8 cellular contexts compared by ENCODE assay signal in genomic region chr1:23559136-23559984, GRCh38. TPM values are rescaled to one million over a fixed set of nuclear protein-coding genes. Genes with fewer than 3 reads are reported as not detected.
DNase-seq lines count a peak whose midpoint lies in the region; ATAC-seq and TF ChIP-seq lines count a peak whose summit lies in the region.

Gene ID3, minus strand, starts transcription at chr1:23559501. Its CDS starts 75 bp downstream, at chr1:23559426.

- TF ChIP-seq CTCF in NB4 (IDR thresholded peaks at IDR 0.05; ENCODE audit: low read depth, low read length), result no peak
- TF ChIP-seq CTCF in SK-N-SH (IDR thresholded peaks at IDR 0.05), result no peak
- no peak for TF ChIP-seq CTCF in osteocyte (IDR thresholded peaks at IDR 0.05)
- TF ChIP-seq CTCF in thoracic aorta (IDR thresholded peaks at IDR 0.05), result no peak

- DNase-seq in GM04504 (ENCODE audit: low read depth) (peak; percentile 97), HEK293T (ENCODE audit: extremely low spot score) (peak; percentile 70), NB4 (ENCODE audit: low read depth) (peak; percentile 92), SK-N-SH (peak; percentile 83), glomerular endothelial cell (ENCODE audit: extremely low read depth, low read depth, low spot score) (peak; percentile 70), osteocyte (ENCODE audit: extremely low spot score, unreplicated experiment) (peak; percentile 97), thoracic aorta (ENCODE audit: low spot score) (peak; percentile 85)

- H3K27me3 ChIP-seq in SK-N-SH (ENCODE audit: insufficient read depth) (no peaks in the 10 kb centered on the region), thoracic aorta (replicated peaks; ENCODE audit: insufficient read depth) (no peaks in the 10 kb centered on the region)

- peak within 1 kb of the TSS; percentile 80 for H3K27ac Mint-ChIP-seq in activated naive CD4-positive, alpha-beta T cell treated with anti-CD3 and anti-CD28 coated beads, Interleukin-2, amount 50 U/mL, for 24 hours
- H3K27ac Mint-ChIP-seq in osteocyte (ENCODE audit: unreplicated experiment), result peak within 1 kb of the TSS; percentile 97

- H2AFZ ChIP-seq in SK-N-SH (ENCODE audit: low read depth), result no peak within 1 kb of the TSS

- H3K36me3 Mint-ChIP-seq in activated naive CD4-positive, alpha-beta T cell treated with anti-CD3 and anti-CD28 coated beads, Interleukin-2, amount 50 U/mL, for 24 hours, result no peaks in the 10 kb centered on the region
- H3K36me3 Mint-ChIP-seq in osteocyte (ENCODE audit: unreplicated experiment), result peaks cover 4% of the 10 kb centered on the region

- H3K4me1 ChIP-seq in SK-N-SH (ENCODE audit: control insufficient read depth in 1 of 2, insufficient read depth in 2 of 2, low read depth in 1 of 2, low read length in 1 of 2) (peaks cover 60 to 77% of the 10 kb centered on the region in 2 experiments), thoracic aorta (ENCODE audit: control insufficient read depth in 1 of 2, low read depth in 2 of 2) (peaks cover 36 to 42% of the 10 kb centered on the region in 2 donors)

- peak within 1 kb of the TSS; percentile 92 for H3K4me3 Mint-ChIP-seq in activated naive CD4-positive, alpha-beta T cell treated with anti-CD3 and anti-CD28 coated beads, Interleukin-2, amount 50 U/mL, for 24 hours
- H3K4me3 Mint-ChIP-seq in osteocyte (ENCODE audit: unreplicated experiment), result peak within 1 kb of the TSS; percentile 93

- peaks cover 30% of the 10 kb centered on the region for H4K20me1 ChIP-seq in SK-N-SH (ENCODE audit: insufficient read depth)

- 2% methylated on average over 32 of the region's 57 CpGs for WGBS in SK-N-SH (ENCODE audit: low lambda C conversion rate)

- POLR2A ChIA-PET in HEK293T (lab: Yijun Ruan, JAX) (interaction anchor here (0.7 to 3.9 kb wide), 28 partner anchors 9 to 215 kb away, joined by 3 to 35 read pairs (median 6); partner anchors contain the start of genes E2F2 and HNRNPR), SK-N-SH (lab: Yijun Ruan, JAX) (interaction anchor here (0.7 to 2.9 kb wide), 9 partner anchors 9 to 85 kb away, joined by 3 to 14 read pairs (median 4); partner anchors contain the start of gene E2F2)

- no peaks in the 10 kb centered on the region for H3K9me3 Mint-ChIP-seq in activated naive CD4-positive, alpha-beta T cell treated with anti-CD3 and anti-CD28 coated beads, Interleukin-2, amount 50 U/mL, for 24 hours
- H3K9me3 Mint-ChIP-seq in osteocyte (ENCODE audit: unreplicated experiment), result no peaks in the 10 kb centered on the region

- peaks cover 73% of the 10 kb centered on the region for H3F3A ChIP-seq in SK-N-SH (replicated peaks; ENCODE audit: insufficient read depth)

- peaks cover 74% of the 10 kb centered on the region for H3K4me1 Mint-ChIP-seq in activated naive CD4-positive, alpha-beta T cell treated with anti-CD3 and anti-CD28 coated beads, Interleukin-2, amount 50 U/mL, for 24 hours
- H3K4me1 Mint-ChIP-seq in osteocyte (ENCODE audit: unreplicated experiment), result peaks cover 84% of the 10 kb centered on the region

- H3K9me3 ChIP-seq in SK-N-SH, result no peaks in the 10 kb centered on the region
- H3K9me3 ChIP-seq in thoracic aorta, result no peaks in the 10 kb centered on the region

- ATAC-seq in thoracic aorta (ENCODE audit: insufficient number of reproducible peaks, low FRiP score, low read depth), result peak; percentile 57

- H3K27ac ChIP-seq in SK-N-SH (ENCODE audit: low read depth in 2 of 2, low read length in 1 of 2), result peak within 1 kb of the TSS; percentile 98 to 100
- H3K27ac ChIP-seq in thoracic aorta, result peak within 1 kb of the TSS; percentile 94 to 96

- CTCF ChIA-PET in HEK293T (lab: Yijun Ruan, JAX) (interaction anchor here (0.7 to 2.9 kb wide), 4 partner anchors 29 to 105 kb away, joined by 3 to 16 read pairs (median 8); no protein-coding TSS in a partner anchor), SK-N-SH (lab: Yijun Ruan, JAX) (interaction anchor here (0.8 to 11.0 kb wide), 14 partner anchors 11 to 186 kb away, joined by 3 to 97 read pairs (median 5); no protein-coding TSS in a partner anchor)

- peaks cover 41% of the 10 kb centered on the region for H3K79me2 ChIP-seq in SK-N-SH (ENCODE audit: insufficient read depth)

- peak within 1 kb of the TSS; percentile 99 for H3K9ac ChIP-seq in SK-N-SH

- 0 out of 2 replicates have a peak, but pooled peaks have one; percentile 0 for TF ChIP-seq RAD21 in SK-N-SH (IDR thresholded peaks at IDR 0.05; ENCODE audit: low read length)

- no peaks in the 10 kb centered on the region for H3K9me2 ChIP-seq in SK-N-SH

- no peaks in the 10 kb centered on the region for H3K27me3 Mint-ChIP-seq in activated naive CD4-positive, alpha-beta T cell treated with anti-CD3 and anti-CD28 coated beads, Interleukin-2, amount 50 U/mL, for 24 hours
- no peaks in the 10 kb centered on the region for H3K27me3 Mint-ChIP-seq in osteocyte (ENCODE audit: unreplicated experiment)

- H3K4me3 ChIP-seq in NB4 (ENCODE audit: low read depth, low read length), result peak within 1 kb of the TSS; percentile 42
- H3K4me3 ChIP-seq in SK-N-SH (ENCODE audit: low read depth in 2 of 2, low read length in 1 of 2), result peak within 1 kb of the TSS; percentile 88 to 92
- H3K4me3 ChIP-seq in thoracic aorta, result peak within 1 kb of the TSS; percentile 93

- peak within 1 kb of the TSS; percentile 93 for H3K4me2 ChIP-seq in SK-N-SH

- TF ChIP-seq EP300 in SK-N-SH (IDR thresholded peaks at IDR 0.05; ENCODE audit: borderline replicate concordance in 1 of 2, low read depth in 1 of 2, low read length in 1 of 2), result peak; percentile 14 to 58; a peak in 3 of 4 replicates

- H3K36me3 ChIP-seq in SK-N-SH (replicated peaks in 1 of 2; ENCODE audit: control insufficient read depth in 1 of 2, insufficient read depth in 2 of 2, low read length in 1 of 2), result peaks cover 2 to 23% of the 10 kb centered on the region in 2 experiments
- peaks cover 13% of the 10 kb centered on the region for H3K36me3 ChIP-seq in thoracic aorta

- TF ChIP-seq POLR2A in NB4 (IDR thresholded peaks at IDR 0.05; ENCODE audit: extremely low read depth, insufficient read length), result no peak

TF ChIP-seq in HEK293T, 16 proteins besides CTCF, POLR2A, EP300 and RAD21:
- TF ChIP-seq LEF1 (IDR thresholded peaks at IDR 0.05; ENCODE audit: borderline replicate concordance) (no peak; the same call in 1 of the 2 replicates), L3MBTL2 (conservative IDR thresholded peaks at IDR 0.05) (peak; percentile 60)

TF ChIP-seq in SK-N-SH, 30 proteins besides CTCF, POLR2A, EP300 and RAD21 (continues in another document):
- TF ChIP-seq USF1 (IDR thresholded peaks at IDR 0.05; ENCODE audit: borderline replicate concordance, low read depth) (no peak), RXRA (IDR thresholded peaks at IDR 0.05; ENCODE audit: borderline replicate concordance, low read depth) (no peak; the same call in 1 of the 2 replicates), PBX3 (IDR thresholded peaks at IDR 0.05) (no peak; the same call in 1 of the 2 replicates), FOXJ3 (CRISPR knock-in tag; IDR thresholded peaks at IDR 0.05) (no peak), CHD2 (IDR thresholded peaks at IDR 0.05; ENCODE audit: low read length, partially characterized antibody) (no peak), ZBTB33 (IDR thresholded peaks at IDR 0.05; ENCODE audit: borderline replicate concordance, low read depth) (no peak), IRF3 (IDR thresholded peaks at IDR 0.05; ENCODE audit: low read depth, low read length) (no peak), GABPA (IDR thresholded peaks at IDR 0.05; ENCODE audit: low read depth) (no peak), TAF1 (IDR thresholded peaks at IDR 0.05; ENCODE audit: borderline replicate concordance, low read depth, low read length) (peak; percentile 96), YY1 (IDR thresholded peaks at IDR 0.05; ENCODE audit: low read depth) (peak; percentile 47; the same call in 1 of the 2 replicates)

RNA-seq across cellular contexts. Expression of gene ID3, which starts in this region (rescaled TPM):
- 394 and 504 TPM in 2 replicates for polyA plus RNA-seq in SK-N-SH (2012; rRNA removed)
- polyA plus RNA-seq in SK-N-SH (2012; cell fraction: cytosol; rRNA removed), result 247 and 268 TPM in 2 replicates
- 1,333 and 1,662 TPM in 2 replicates for polyA plus RNA-seq in SK-N-SH (2012; cell fraction: nucleus; rRNA removed)
- total RNA-seq in glomerular endothelial cell, result 196 and 399 TPM in 2 replicates
- 73.5 and 86.9 TPM in 2 replicates for total RNA-seq in osteocyte
- 100 to 1,000 TPM; 309 to 692 TPM for total RNA-seq in thoracic aorta

Comparison
In these comparisons a context has a peak if more than half of its experiments do, and no peak if none do; other contexts are left out.
1. Peak in every context shown above with its lines: DNase-seq, ATAC-seq, H3K4me3 ChIP-seq and H3K27ac ChIP-seq.
2. H3K4me3 ChIP-seq: peak in every context shown above with its lines; median percentile 93 in thoracic aorta; 90 in SK-N-SH; 42 in NB4.